In the genomic region with DNA sequence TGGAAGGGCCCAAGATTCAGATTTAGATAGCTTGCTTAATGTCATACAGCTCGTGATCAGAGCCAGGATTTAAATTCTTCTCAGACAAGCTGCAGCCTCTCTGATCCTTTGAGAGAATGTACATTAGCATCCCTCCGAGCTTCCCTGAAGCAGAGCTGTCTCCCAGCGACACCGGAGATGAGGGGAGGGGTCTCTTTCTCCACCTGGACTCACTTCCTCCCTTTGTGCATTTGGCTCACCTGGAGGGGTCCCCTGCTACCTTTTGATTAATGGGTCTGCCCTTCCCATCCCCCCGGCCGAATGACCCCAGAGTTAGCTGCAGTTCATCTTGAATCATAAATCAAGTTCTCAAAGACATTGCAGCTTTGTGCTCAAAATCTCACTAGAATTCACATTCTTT, we compare ENCODE assay signal across 20 cellular contexts.
DNase-seq lines count a peak whose midpoint lies in the region; ATAC-seq and TF ChIP-seq lines count a peak whose summit lies in the region.
"Had no signal": no experiment of that assay in that cellular context is flagged by ENCODE, and none has a peak within 500 bp of the region (broad histone marks: within the 10 kb centered on the region; RNA-seq: fewer than 3 reads in every experiment).

No MANE protein-coding gene starts in this region.

- peaks cover 2% of the 10 kb centered on the region for H3K36me3 Mint-ChIP-seq in T-helper 17 cell (ENCODE audit: low read depth)
- no peaks in the 10 kb centered on the region for H3K36me3 Mint-ChIP-seq in neural crest cell (ENCODE audit: low read depth)

- peaks cover 9% of the 10 kb centered on the region for H3K4me1 ChIP-seq in suprapubic skin

- ATAC-seq in T-helper 17 cell (no peak), GM21528 (IDR thresholded peaks at IDR 0.05; ENCODE audit: low FRiP score, unreplicated experiment) (no peak), HG03378 (IDR thresholded peaks at IDR 0.05; ENCODE audit: unreplicated experiment) (no peak)

- no peaks in the 10 kb centered on the region for H3K36me3 ChIP-seq in suprapubic skin

- H3K4me1 Mint-ChIP-seq in T-helper 17 cell (peaks cover 24% of the 10 kb centered on the region), neural crest cell (peaks cover 78% of the 10 kb centered on the region)

- H3K27ac ChIP-seq in suprapubic skin, result no peak overlapping the region
- H3K27ac ChIP-seq: KMS-11 had no signal

- no peak for TF ChIP-seq EP300 in suprapubic skin (IDR thresholded peaks at IDR 0.05)

- H3K4me3 Mint-ChIP-seq in T-helper 17 cell, result no peak overlapping the region
- no peak overlapping the region for H3K4me3 Mint-ChIP-seq in neural crest cell
- H3K4me3 Mint-ChIP-seq: CD14-positive monocyte, HFFc6 had no signal

- H3K27ac Mint-ChIP-seq in T-helper 17 cell (peak overlapping the region; percentile 67), neural crest cell (ENCODE audit: unreplicated experiment) (peak overlapping the region; percentile 55)
- H3K27ac Mint-ChIP-seq: HFFc6 had no signal

- H3K27me3 Mint-ChIP-seq in T-helper 17 cell (no peaks in the 10 kb centered on the region), neural crest cell (ENCODE audit: low read depth) (no peaks in the 10 kb centered on the region)

- H3K4me3 ChIP-seq in suprapubic skin, result no peak overlapping the region

- no peaks in the 10 kb centered on the region for H3K9me3 ChIP-seq in T-helper 17 cell (ENCODE audit: control insufficient read depth, low read length, poor library complexity, severe bottlenecking)
- H3K9me3 ChIP-seq in suprapubic skin, result no peaks in the 10 kb centered on the region
- H3K9me3 ChIP-seq: SK-N-SH had no signal

- no peak for DNase-seq in T-helper 17 cell
- DNase-seq in left kidney (ENCODE audit: low read depth, low spot score), result peak; percentile 83
- no peak for DNase-seq in neural crest cell (ENCODE audit: low read depth, low spot score)
- no peak for DNase-seq in COLO668 (lab: John Stamatoyannopoulos, UW; ENCODE audit: unreplicated experiment)
- DNase-seq in suprapubic skin (ENCODE audit: low spot score in 2 of 2), result no peak
- DNase-seq: ACHN, AML-193, HFFc6, NCI-H187, NCI-H2107, NCI-H226, NCI-H524, NCI-H82, OCI-M1, SHP77 treated with DMSO at 0.1 percent for 48 hours, SK-N-SH had no signal

- no peak for TF ChIP-seq POLR2A in suprapubic skin (IDR thresholded peaks at IDR 0.05)

- no peaks in the 10 kb centered on the region for H3K27me3 ChIP-seq in suprapubic skin

- WGBS in suprapubic skin, result 90% methylated on average over 6 of the region's 6 CpGs

- peaks cover under 1% of the 10 kb centered on the region for H3K9me3 Mint-ChIP-seq in neural crest cell
- H3K9me3 Mint-ChIP-seq: HFFc6 had no signal

- no peak for TF ChIP-seq CTCF in neural crest cell (conservative IDR thresholded peaks at IDR 0.05)
- no peak for TF ChIP-seq CTCF in suprapubic skin (IDR thresholded peaks at IDR 0.05)
